13 cellular contexts compared by ENCODE assay signal in genomic region chr1:175073054-175073453, GRCh38. TPM values are rescaled to one million over a fixed set of nuclear protein-coding genes. Genes with fewer than 3 reads are reported as not detected.
DNase-seq lines count a peak whose midpoint lies in the region; ATAC-seq and TF ChIP-seq lines count a peak whose summit lies in the region.
"Had no signal": no experiment of that assay in that cellular context is flagged by ENCODE, and none has a peak within 500 bp of the region (broad histone marks: within the 10 kb centered on the region; RNA-seq: fewer than 3 reads in every experiment).

No MANE protein-coding gene starts in this region.

- POLR2A ChIA-PET in MCF 10A (lab: Yijun Ruan, JAX): no interaction called here

- no peaks in the 10 kb centered on the region for H3K9me3 ChIP-seq in breast epithelium
- no peaks in the 10 kb centered on the region for H3K9me3 ChIP-seq in body of pancreas
- no peaks in the 10 kb centered on the region for H3K9me3 ChIP-seq in left lung
- H3K9me3 ChIP-seq: A549, prostate gland had no signal

- ATAC-seq in body of pancreas (peak; percentile 38), left lung (peak; percentile 64), HG03521 (IDR thresholded peaks at IDR 0.05; ENCODE audit: unreplicated experiment) (no peak)
- no peak for ATAC-seq in activated CD4-positive, CD25-positive, alpha-beta regulatory T cell treated with anti-CD3 and anti-CD28 coated beads, Interleukin-2, amount 50 U/mL, for 24 hours
- ATAC-seq in stimulated activated effector memory CD8-positive, alpha-beta T cell treated with anti-CD3 and anti-CD28 coated beads, Interleukin-12 subunit alpha, Interleukin-12 subunit beta, amount 100 ng/mL, for 72 hours: no peak
- ATAC-seq: A549 had no signal

- H3K36me3 ChIP-seq in breast epithelium (no peaks in the 10 kb centered on the region), body of pancreas (replicated peaks in 1 of 2; ENCODE audit: insufficient read depth in 1 of 2, low read depth in 2 of 2) (no peaks in the 10 kb centered on the region), left lung (no peaks in the 10 kb centered on the region)
- H3K36me3 ChIP-seq: prostate gland had no signal

- 35 to 60% methylated on average over 6 of the region's 6 CpGs for WGBS in body of pancreas, 2 donors

- BruUV-seq in MCF 10A (replicated peaks; lab: Mats Ljungman, UMichigan): no TSS peak

- intact Hi-C loops in MCF 10A (cut with micrococcal nuclease): no loop called here
- intact Hi-C loops in breast epithelium (cut with DNase I; ENCODE audit: low total_unique reads): no loop called here
- intact Hi-C loops in body of pancreas (cut with DNase I): no loop called here
- intact Hi-C loops in left lung (cut with DNase I): no loop called here

- H3K36me3 Mint-ChIP-seq in MCF 10A (ENCODE audit: insufficient read depth, unreplicated experiment): no peaks in the 10 kb centered on the region
- H3K36me3 Mint-ChIP-seq in stimulated activated effector memory CD8-positive, alpha-beta T cell treated with anti-CD3 and anti-CD28 coated beads, Interleukin-12 subunit alpha, Interleukin-12 subunit beta, amount 100 ng/mL, for 72 hours: no peaks in the 10 kb centered on the region

- H3K4me3 ChIP-seq in breast epithelium (no peak overlapping the region), body of pancreas (no peak overlapping the region), left lung (no peak overlapping the region)
- H3K4me3 ChIP-seq: A549, prostate gland had no signal

- peaks cover 37% of the 10 kb centered on the region for H3K27me3 Mint-ChIP-seq in MCF 10A (ENCODE audit: insufficient read depth, unreplicated experiment)

- no peaks in the 10 kb centered on the region for H3K27me3 ChIP-seq in breast epithelium
- H3K27me3 ChIP-seq in body of pancreas: peaks cover 0 to 4% of the 10 kb centered on the region in 2 donors
- H3K27me3 ChIP-seq in left lung: no peaks in the 10 kb centered on the region

- H3K27ac ChIP-seq in breast epithelium (peak overlapping the region in 1 of 2 donors; percentile 63), body of pancreas (no peak overlapping the region), left lung (no peak overlapping the region)
- H3K27ac ChIP-seq: A549, prostate gland had no signal

- DNase-seq in MCF 10A (ENCODE audit: unreplicated experiment) (peak; percentile 51), breast epithelium (ENCODE audit: low spot score in 2 of 2) (no peak), body of pancreas (peak in 1 of 4 donors; percentile 17), left lung (no peak), NCI-H187 (lab: John Stamatoyannopoulos, UW) (no peak)
- DNase-seq in stimulated activated effector memory CD8-positive, alpha-beta T cell treated with anti-CD3 and anti-CD28 coated beads, Interleukin-12 subunit alpha, Interleukin-12 subunit beta, amount 100 ng/mL, for 72 hours (ENCODE audit: low spot score in 2 of 2): no peak
- DNase-seq: cortex of kidney, NCI-H748 treated with DMSO at 0.1 percent for 48 hours had no signal

- no peak overlapping the region for H3K27ac Mint-ChIP-seq in MCF 10A (ENCODE audit: low read depth, unreplicated experiment)
- H3K27ac Mint-ChIP-seq in stimulated activated effector memory CD8-positive, alpha-beta T cell treated with anti-CD3 and anti-CD28 coated beads, Interleukin-12 subunit alpha, Interleukin-12 subunit beta, amount 100 ng/mL, for 72 hours: no peak overlapping the region

- H3K9me3 Mint-ChIP-seq in MCF 10A (ENCODE audit: unreplicated experiment): no peaks in the 10 kb centered on the region
- no peaks in the 10 kb centered on the region for H3K9me3 Mint-ChIP-seq in stimulated activated effector memory CD8-positive, alpha-beta T cell treated with anti-CD3 and anti-CD28 coated beads, Interleukin-12 subunit alpha, Interleukin-12 subunit beta, amount 100 ng/mL, for 72 hours

- no peaks in the 10 kb centered on the region for H3K4me1 Mint-ChIP-seq in MCF 10A (ENCODE audit: insufficient read depth, unreplicated experiment)
- H3K4me1 Mint-ChIP-seq in stimulated activated effector memory CD8-positive, alpha-beta T cell treated with anti-CD3 and anti-CD28 coated beads, Interleukin-12 subunit alpha, Interleukin-12 subunit beta, amount 100 ng/mL, for 72 hours: peaks cover 14% of the 10 kb centered on the region

- H3K4me1 ChIP-seq in breast epithelium (no peaks in the 10 kb centered on the region), body of pancreas (no peaks in the 10 kb centered on the region), left lung (peaks cover 0 to 14% of the 10 kb centered on the region in 2 donors)
- H3K4me1 ChIP-seq: A549, prostate gland had no signal

- CTCF ChIA-PET in MCF 10A (lab: Yijun Ruan, JAX): no interaction called here

- TF ChIP-seq CTCF in MCF 10A (IDR thresholded peaks at IDR 0.05; ENCODE audit: unreplicated experiment) (no peak), breast epithelium (IDR thresholded peaks at IDR 0.05) (no peak), body of pancreas (IDR thresholded peaks at IDR 0.05) (no peak), left lung (IDR thresholded peaks at IDR 0.05) (no peak)

- H3K4me3 Mint-ChIP-seq in MCF 10A (ENCODE audit: unreplicated experiment): no peak overlapping the region
- no peak overlapping the region for H3K4me3 Mint-ChIP-seq in stimulated activated effector memory CD8-positive, alpha-beta T cell treated with anti-CD3 and anti-CD28 coated beads, Interleukin-12 subunit alpha, Interleukin-12 subunit beta, amount 100 ng/mL, for 72 hours

- TF ChIP-seq POLR2A in breast epithelium (IDR thresholded peaks at IDR 0.05): no peak
- TF ChIP-seq POLR2A in body of pancreas (IDR thresholded peaks at IDR 0.05): no peak

RNA-seq across cellular contexts. Expression of gene TNN, which starts 5.4 kb away (rescaled TPM):
- total RNA-seq in MCF 10A (2022) (not detected in 2 replicates), breast epithelium (1 to 10 TPM; 1.3 to 2.6 (median 1.9) TPM), body of pancreas (under 1 TPM in 1 of 2 donors, not detected in 1; under 0.01 TPM), left lung (under 1 TPM in 1 of 2 donors, not detected in 1; 0.38 TPM)
- total RNA-seq: lung microvascular endothelial cell had no signal

RNA-seq across cellular contexts. Expression of gene MRPS14, which starts 49.8 kb away (rescaled TPM):
- total RNA-seq in MCF 10A (2022) (36.3 and 40.6 TPM in 2 replicates), breast epithelium (10 to 100 TPM; 22.9 to 38.5 (median 28.5) TPM), body of pancreas (10 to 100 TPM; 10.9 to 15.6 TPM), left lung (10 to 100 TPM; 30.3 to 33.3 TPM)

Comparison
In these comparisons a context has a peak if more than half of its experiments do, and no peak if none do; other contexts are left out.
1. ATAC-seq: peak in body of pancreas (single experiment) and left lung (single experiment); none in HG03521 (single experiment), activated CD4-positive, CD25-positive, alpha-beta regulatory T cell treated with anti-CD3 and anti-CD28 coated beads, Interleukin-2, amount 50 U/mL, for 24 hours (0 of 2) and stimulated activated effector memory CD8-positive, alpha-beta T cell treated with anti-CD3 and anti-CD28 coated beads, Interleukin-12 subunit alpha, Interleukin-12 subunit beta, amount 100 ng/mL, for 72 hours (single experiment).